ENCODE assay signal across 15 cellular contexts in the genomic region with DNA sequence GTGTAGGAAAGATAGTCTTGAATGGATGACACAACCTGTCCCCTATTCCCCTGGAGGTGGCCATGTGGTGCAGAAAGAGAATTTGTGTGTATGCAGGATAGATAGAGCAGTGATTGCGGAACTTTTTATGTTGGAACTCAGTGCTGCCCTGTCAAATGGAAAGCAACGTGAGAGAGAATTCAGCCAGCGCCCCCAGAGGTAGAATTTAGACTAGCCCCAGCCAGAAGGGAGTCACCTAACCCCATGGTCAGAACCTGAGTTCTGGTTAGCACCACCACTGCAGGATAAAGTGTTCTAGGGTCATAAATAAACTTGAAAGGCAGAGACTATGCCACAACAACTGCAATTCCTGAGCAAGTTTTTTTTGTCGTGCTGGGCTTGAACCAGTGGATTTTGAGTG.
DNase-seq lines count a peak whose midpoint lies in the region; ATAC-seq and TF ChIP-seq lines count a peak whose summit lies in the region.
"Had no signal": no experiment of that assay in that cellular context is flagged by ENCODE, and none has a peak within 500 bp of the region (broad histone marks: within the 10 kb centered on the region; RNA-seq: fewer than 3 reads in every experiment).

No MANE protein-coding gene starts in this region.

- no peak overlapping the region for H3K27ac ChIP-seq in adrenal gland
- H3K27ac ChIP-seq: GM23248 had no signal

- TF ChIP-seq CTCF in GM20000 (IDR thresholded peaks at IDR 0.05; ENCODE audit: extremely low read depth, missing control alignments) (peak; percentile 5), Loucy (conservative IDR thresholded peaks at IDR 0.05; ENCODE audit: low read length) (peak; percentile 20; the same call in 1 of the 2 replicates), epithelial cell of proximal tubule (conservative IDR thresholded peaks at IDR 0.05; ENCODE audit: low read depth, low read length) (peak; percentile 26), adrenal gland (IDR thresholded peaks at IDR 0.05) (no peak)

- H4K20me1 ChIP-seq in Loucy (ENCODE audit: insufficient read depth, low read length, poor library complexity, severe bottlenecking), result no peaks in the 10 kb centered on the region

- no peaks in the 10 kb centered on the region for H3K79me2 ChIP-seq in Loucy (ENCODE audit: insufficient read depth, low read length)

- no peak overlapping the region for H3K9ac ChIP-seq in Loucy (ENCODE audit: low read depth, low read length, poor library complexity, severe bottlenecking)
- H3K9ac ChIP-seq: GM23248 had no signal

- H2AFZ ChIP-seq in Loucy (ENCODE audit: low read length), result no peak overlapping the region
- H2AFZ ChIP-seq: GM23248 had no signal

- no peaks in the 10 kb centered on the region for H3K9me2 ChIP-seq in Loucy (replicated peaks; ENCODE audit: low read depth, low read length)

- peak; percentile 48 for DNase-seq in ELF-1 (ENCODE audit: low read depth, low spot score)
- DNase-seq in GM20000 (ENCODE audit: low spot score), result no peak
- DNase-seq in epithelial cell of proximal tubule (ENCODE audit: low read depth), result no peak
- no peak for DNase-seq in AML-193 (lab: John Stamatoyannopoulos, UW)
- DNase-seq in LoVo (ENCODE audit: low spot score), result no peak
- DNase-seq in adrenal gland, result no peak
- DNase-seq: activated CD8-positive, alpha-beta T cell treated with anti-CD3 and anti-CD28 coated beads for 36 hours; activated naive CD4-positive, alpha-beta T cell treated with anti-CD3 and anti-CD28 coated beads, Interleukin-2, amount 50 U/mL, for 16 hours; GM23248; left ventricle myocardium superior; naive thymus-derived CD4-positive, alpha-beta T cell; NCI-H1105; retina had no signal

- H3K4me1 ChIP-seq in Loucy (ENCODE audit: insufficient read depth, low read length, poor library complexity, severe bottlenecking), result no peaks in the 10 kb centered on the region
- no peaks in the 10 kb centered on the region for H3K4me1 ChIP-seq in adrenal gland (replicated peaks in 1 of 2)

- intact Hi-C loops in adrenal gland (cut with DNase I), result no loop called here

- 61 to 66% (median 64%) methylated on average over 4 of the region's 4 CpGs for WGBS in adrenal gland, 4 donors

- H3K27me3 ChIP-seq in Loucy (ENCODE audit: insufficient read depth, low read length, poor library complexity, severe bottlenecking) (no peaks in the 10 kb centered on the region), adrenal gland (no peaks in the 10 kb centered on the region)

- H3K36me3 ChIP-seq in Loucy (ENCODE audit: insufficient read depth, low read length), result no peaks in the 10 kb centered on the region
- H3K36me3 ChIP-seq in adrenal gland (replicated peaks in 1 of 2), result no peaks in the 10 kb centered on the region

- no peak overlapping the region for H3K4me2 ChIP-seq in Loucy (ENCODE audit: low read depth, low read length, poor library complexity, severe bottlenecking)

- H3K4me3 ChIP-seq in Loucy (ENCODE audit: low read length, poor library complexity, severe bottlenecking), result no peak overlapping the region
- no peak overlapping the region for H3K4me3 ChIP-seq in epithelial cell of proximal tubule (ENCODE audit: low read depth, low read length)
- H3K4me3 ChIP-seq in adrenal gland, result no peak overlapping the region
- H3K4me3 ChIP-seq: GM23248 had no signal

- H3K9me3 ChIP-seq in Loucy (ENCODE audit: insufficient read depth, low read depth, low read length) (no peaks in the 10 kb centered on the region), adrenal gland (replicated peaks in 1 of 3) (no peaks in the 10 kb centered on the region)

- ATAC-seq in HG02588 (IDR thresholded peaks at IDR 0.05; ENCODE audit: unreplicated experiment), result no peak
- ATAC-seq: activated CD8-positive, alpha-beta T cell treated with anti-CD3 and anti-CD28 coated beads for 36 hours; left ventricle myocardium superior; naive thymus-derived CD4-positive, alpha-beta T cell had no signal

- H3F3A ChIP-seq in Loucy (ENCODE audit: low read depth), result no peaks in the 10 kb centered on the region

- no peak for TF ChIP-seq POLR2A in adrenal gland (IDR thresholded peaks at IDR 0.05)

Comparison
In these comparisons a context has a peak if more than half of its experiments do, and no peak if none do; other contexts are left out.
1. CTCF ChIP-seq: peak in GM20000 (single experiment), Loucy (single experiment) and epithelial cell of proximal tubule (single experiment); none in adrenal gland (0 of 6).